ENCODE assay signal across 20 cellular contexts in the genomic region with DNA sequence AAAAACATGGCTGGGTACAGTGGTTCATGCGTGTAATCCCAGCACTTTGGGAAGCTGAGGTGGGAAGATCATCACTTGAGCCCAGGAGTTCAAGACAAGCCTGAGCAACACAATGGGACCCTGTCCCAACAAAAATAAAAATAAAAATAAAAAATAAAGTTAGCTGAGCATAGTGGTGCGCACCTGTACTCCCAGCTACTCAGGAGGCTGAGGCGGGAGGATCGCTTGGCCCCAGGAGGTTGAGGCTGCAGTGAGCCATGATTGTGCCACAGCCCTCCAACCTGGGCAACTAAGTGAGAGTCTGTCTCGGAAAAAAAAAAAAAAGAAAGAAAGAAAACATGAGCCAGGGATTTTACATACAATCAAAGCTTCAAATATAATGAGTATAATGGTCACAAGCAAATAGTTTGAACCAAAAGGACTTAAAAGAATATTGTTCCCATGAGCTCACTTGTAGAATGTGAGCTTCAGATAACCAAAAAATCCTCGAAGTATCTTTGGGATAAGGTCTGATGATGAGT.
"Had no signal": no experiment of that assay in that cellular context is flagged by ENCODE, and none has a peak within 500 bp of the region (broad histone marks: within the 10 kb centered on the region; RNA-seq: fewer than 3 reads in every experiment).

No MANE protein-coding gene starts in this region.

- H3K4me1 ChIP-seq: breast epithelium had no signal

- H3K4me3 ChIP-seq: breast epithelium, gastrocnemius medialis, left lung, ovary, psoas muscle, SK-N-MC, skin epidermis, stomach, vagina had no signal

- H3K9me3 ChIP-seq: gastrocnemius medialis, ovary had no signal

- ATAC-seq: esophagus mucosa, gastrocnemius medialis, left lung, psoas muscle, right cardiac atrium had no signal

- H3K36me3 ChIP-seq: breast epithelium, gastrocnemius medialis, left lung, ovary, vagina had no signal

- H3K27me3 Mint-ChIP-seq: activated CD4-positive, alpha-beta memory T cell treated with anti-CD3 and anti-CD28 coated beads for 36 hours had no signal

- DNase-seq: activated CD4-positive, alpha-beta memory T cell treated with anti-CD3 and anti-CD28 coated beads for 36 hours; activated T-cell treated with anti-CD3 and anti-CD28 coated beads, Interleukin-2, amount 50 U/mL, for 72 hours; cerebellar nuclear complex; cortex of kidney; effector CD4-positive, alpha-beta T cell; gastrocnemius medialis; head of caudate nucleus; left lung; midbrain; ovary; psoas muscle; right cardiac atrium; stimulated activated CD4-positive, alpha-beta T cell treated with anti-CD3 and anti-CD28 coated beads, Interleukin-2, amount 100 ng/mL, for 48 hours; stomach; trophoblast cell had no signal

- H3K27me3 ChIP-seq: breast epithelium, gastrocnemius medialis, left lung, ovary, stomach, vagina had no signal

- H3K27ac ChIP-seq: breast epithelium, gastrocnemius medialis, ovary, psoas muscle, SK-N-MC, vagina had no signal
